In genomic region chr4:2412534-2412884, GRCh38 we compare ENCODE assay signal across 8 cellular contexts. TPM values are rescaled to one million over a fixed set of nuclear protein-coding genes. Genes with fewer than 3 reads are reported as not detected.
DNase-seq lines count a peak whose midpoint lies in the region; ATAC-seq and TF ChIP-seq lines count a peak whose summit lies in the region.

No MANE protein-coding gene starts in this region.

- H3K4me3 ChIP-seq in Loucy (ENCODE audit: low read length, poor library complexity, severe bottlenecking) = peak overlapping the region; percentile 72
- H3K4me3 ChIP-seq in mesenchymal stem cell (ENCODE audit: insufficient read depth in 1 of 2, low read depth in 1 of 2, low read length in 2 of 2) = peak overlapping the region; percentile 45 to 73
- peak overlapping the region; percentile 21 to 36 (median 28) for H3K4me3 ChIP-seq in stomach

- H3K79me2 ChIP-seq in Loucy (ENCODE audit: insufficient read depth, low read length) = no peaks in the 10 kb centered on the region

- H3K9ac ChIP-seq in Loucy (ENCODE audit: low read depth, low read length, poor library complexity, severe bottlenecking) (peak overlapping the region; percentile 68), mesenchymal stem cell (ENCODE audit: low read length) (peak overlapping the region; percentile 85)

- no peaks in the 10 kb centered on the region for H4K20me1 ChIP-seq in Loucy (ENCODE audit: insufficient read depth, low read length, poor library complexity, severe bottlenecking)

- peak overlapping the region; percentile 55 to 56 for H3K4ac ChIP-seq in mesenchymal stem cell (ENCODE audit: low read depth in 1 of 2, low read length in 2 of 2)

- peak overlapping the region; percentile 58 for H3K4me3 Mint-ChIP-seq in activated naive CD8-positive, alpha-beta T cell treated with anti-CD3 and anti-CD28 coated beads, Interleukin-2, amount 10 ng/mL, durations not matched to agents 7 days and 5 days

- H3K79me1 ChIP-seq in mesenchymal stem cell (replicated peaks; ENCODE audit: low read length, poor library complexity, severe bottlenecking) = peaks cover 9% of the 10 kb centered on the region

- DNase-seq in DMS53 (lab: John Stamatoyannopoulos, UW) (peak; percentile 85), mesenchymal stem cell (no peak), stomach (peak; percentile 40), COR-L47 (lab: John Stamatoyannopoulos, UW) (no peak), NCI-H128 (lab: John Stamatoyannopoulos, UW; ENCODE audit: unreplicated experiment) (no peak)
- no peak for DNase-seq in activated naive CD8-positive, alpha-beta T cell treated with anti-CD3 and anti-CD28 coated beads, Interleukin-2, amount 10 ng/mL, durations not matched to agents 7 days and 5 days

- peak overlapping the region; percentile 97 for H4K8ac ChIP-seq in mesenchymal stem cell (ENCODE audit: low read length)

- H3K36me3 Mint-ChIP-seq in activated naive CD8-positive, alpha-beta T cell treated with anti-CD3 and anti-CD28 coated beads, Interleukin-2, amount 10 ng/mL, durations not matched to agents 7 days and 5 days = no peaks in the 10 kb centered on the region

- no peak overlapping the region for H2BK15ac ChIP-seq in mesenchymal stem cell (ENCODE audit: low read depth, poor library complexity, severe bottlenecking)

- H3K23ac ChIP-seq in mesenchymal stem cell (ENCODE audit: low read length in 2 of 2) = peak overlapping the region in 1 of 2 experiments; percentile 73

- intact Hi-C loops in stomach (cut with DNase I; ENCODE audit: low total_unique reads) = loop anchor here (10.0 kb wide), 1 partner anchor 168 kb away; the partner anchor contains the start of genes HAUS3 and POLN

- H3K9me3 Mint-ChIP-seq in activated naive CD8-positive, alpha-beta T cell treated with anti-CD3 and anti-CD28 coated beads, Interleukin-2, amount 10 ng/mL, durations not matched to agents 7 days and 5 days = no peaks in the 10 kb centered on the region

- H3K4me1 Mint-ChIP-seq in activated naive CD8-positive, alpha-beta T cell treated with anti-CD3 and anti-CD28 coated beads, Interleukin-2, amount 10 ng/mL, durations not matched to agents 7 days and 5 days = peaks cover 34% of the 10 kb centered on the region

- H3K14ac ChIP-seq in mesenchymal stem cell (ENCODE audit: low read length in 2 of 2) = peak overlapping the region in 1 of 2 experiments; percentile 57

- POLR2A ChIA-PET in activated naive CD8-positive, alpha-beta T cell treated with anti-CD3 and anti-CD28 coated beads, Interleukin-2, amount 10 ng/mL, durations not matched to agents 7 days and 5 days (lab: Charles Lee) = interaction anchor here (1.0 to 3.0 kb wide), 10 partner anchors 9 to 550 kb away, joined by 4 to 23 read pairs (median 8); partner anchors contain the start of genes HAUS3, MXD4, POLN and RNF4

- no peak for TF ChIP-seq CTCF in Loucy (conservative IDR thresholded peaks at IDR 0.05; ENCODE audit: low read length)
- TF ChIP-seq CTCF in stomach (IDR thresholded peaks at IDR 0.05) = no peak

- H3K9me3 ChIP-seq in Loucy (ENCODE audit: insufficient read depth, low read depth, low read length) (no peaks in the 10 kb centered on the region), mesenchymal stem cell (ENCODE audit: control insufficient read depth, low read length) (no peaks in the 10 kb centered on the region), stomach (no peaks in the 10 kb centered on the region)

- no peak overlapping the region for H2BK5ac ChIP-seq in mesenchymal stem cell (ENCODE audit: low read depth, low read length, poor library complexity, severe bottlenecking)

- H3K4me1 ChIP-seq in Loucy (ENCODE audit: insufficient read depth, low read length, poor library complexity, severe bottlenecking) (peaks cover 38% of the 10 kb centered on the region), mesenchymal stem cell (ENCODE audit: control insufficient read depth, insufficient read depth, low read depth, low read length) (peaks cover 67% of the 10 kb centered on the region), stomach (peaks cover 28 to 48% (median 40%) of the 10 kb centered on the region in 4 donors)

- peak overlapping the region; percentile 72 to 85 for H2BK12ac ChIP-seq in mesenchymal stem cell (ENCODE audit: low read length in 2 of 2)

- H3K9me2 ChIP-seq in Loucy (replicated peaks; ENCODE audit: low read depth, low read length) = no peaks in the 10 kb centered on the region

- TF ChIP-seq EP300 in stomach (IDR thresholded peaks at IDR 0.05) = no peak

- WGBS in mesenchymal stem cell = 26% methylated on average over 5 of the region's 5 CpGs
- WGBS in stomach, 5 donors = 30 to 52% (median 38%) methylated on average over 5 of the region's 5 CpGs

- H2AK5ac ChIP-seq in mesenchymal stem cell (ENCODE audit: low read length, severe bottlenecking) = peak overlapping the region; percentile 34

- H3K27me3 ChIP-seq in Loucy (ENCODE audit: insufficient read depth, low read length, poor library complexity, severe bottlenecking) = no peaks in the 10 kb centered on the region
- H3K27me3 ChIP-seq in mesenchymal stem cell (ENCODE audit: control insufficient read depth in 1 of 2, insufficient read depth in 1 of 2, low read length in 2 of 2) = peaks cover 0 to 16% of the 10 kb centered on the region in 2 experiments
- H3K27me3 ChIP-seq in stomach = peaks cover 0 to 19% (median 7%) of the 10 kb centered on the region in 3 donors

- peak overlapping the region; percentile 90 for H3K27ac Mint-ChIP-seq in activated naive CD8-positive, alpha-beta T cell treated with anti-CD3 and anti-CD28 coated beads, Interleukin-2, amount 10 ng/mL, durations not matched to agents 7 days and 5 days

- H3K36me3 ChIP-seq in Loucy (ENCODE audit: insufficient read depth, low read length) (no peaks in the 10 kb centered on the region), mesenchymal stem cell (ENCODE audit: control insufficient read depth in 1 of 2, insufficient read depth in 2 of 2, low read depth in 1 of 2, low read length in 2 of 2) (peaks cover 0 to 8% of the 10 kb centered on the region in 2 experiments), stomach (no peaks in the 10 kb centered on the region)

- ATAC-seq in GM21526 (IDR thresholded peaks at IDR 0.05; ENCODE audit: low FRiP score, unreplicated experiment) = peak; percentile 29
- peak; percentile 62 for ATAC-seq in activated naive CD8-positive, alpha-beta T cell treated with anti-CD3 and anti-CD28 coated beads, Interleukin-2, amount 10 ng/mL, durations not matched to agents 7 days and 5 days (ENCODE audit: low read depth)

- TF ChIP-seq POLR2A in stomach (IDR thresholded peaks at IDR 0.05) = no peak

- H3F3A ChIP-seq in Loucy (ENCODE audit: low read depth) = 0 out of 2 replicates have a peak, but pooled peaks cover 10% of the 10 kb centered on the region

- H2AFZ ChIP-seq in Loucy (ENCODE audit: low read length) = peak overlapping the region; percentile 36
- H2AFZ ChIP-seq in mesenchymal stem cell (ENCODE audit: low read depth, low read length) = peak overlapping the region; percentile 15

- no peak overlapping the region for H2BK120ac ChIP-seq in mesenchymal stem cell (ENCODE audit: low read depth, low read length)

- peak overlapping the region; percentile 96 for H3K27ac ChIP-seq in mesenchymal stem cell (ENCODE audit: low read length, poor library complexity, severe bottlenecking)
- peak overlapping the region; percentile 63 to 84 (median 79) for H3K27ac ChIP-seq in stomach

- H4K91ac ChIP-seq in mesenchymal stem cell (ENCODE audit: low read length) = peak overlapping the region; percentile 49

- peak overlapping the region; percentile 88 to 90 for H3K18ac ChIP-seq in mesenchymal stem cell (ENCODE audit: low read depth in 1 of 2, low read length in 2 of 2)

- H3K4me2 ChIP-seq in Loucy (ENCODE audit: low read depth, low read length, poor library complexity, severe bottlenecking) (peak overlapping the region; percentile 89), mesenchymal stem cell (ENCODE audit: low read length, poor library complexity, severe bottlenecking) (peak overlapping the region; percentile 66)

- H3K27me3 Mint-ChIP-seq in activated naive CD8-positive, alpha-beta T cell treated with anti-CD3 and anti-CD28 coated beads, Interleukin-2, amount 10 ng/mL, durations not matched to agents 7 days and 5 days = peaks cover 37% of the 10 kb centered on the region

RNA-seq across cellular contexts. Expression of gene ZFYVE28, which starts 5.9 kb away (rescaled TPM):
- 10 to 100 TPM; 16.1 to 17.7 TPM for total RNA-seq in activated naive CD8-positive, alpha-beta T cell treated with anti-CD3 and anti-CD28 coated beads, Interleukin-2, amount 10 ng/mL, durations not matched to agents 7 days and 5 days
- 1.0 TPM for polyA plus RNA-seq in mesenchymal stem cell (2013, experiment 1 of 2)
- 1.2 TPM for polyA plus RNA-seq in mesenchymal stem cell (2013, experiment 2 of 2)
- total RNA-seq in stomach = 10 to 100 TPM in 3 of 5 donors, 1 to 10 TPM in 2; 5.1 to 88.8 (median 16.9) TPM
- polyA plus RNA-seq in stomach = 1 to 10 TPM; 4.9 to 6.5 (median 5.3) TPM

RNA-seq across cellular contexts. Expression of gene CFAP99, which starts 6.2 kb away (rescaled TPM):
- under 1 TPM in 1 of 2 experiments, not detected in 1; 0.11 TPM for total RNA-seq in activated naive CD8-positive, alpha-beta T cell treated with anti-CD3 and anti-CD28 coated beads, Interleukin-2, amount 10 ng/mL, durations not matched to agents 7 days and 5 days
- 0.03 TPM for polyA plus RNA-seq in mesenchymal stem cell (2013, experiment 1 of 2)
- not detected for polyA plus RNA-seq in mesenchymal stem cell (2013, experiment 2 of 2)
- 1 to 10 TPM in 1 of 5 donors, under 1 TPM in 2, not detected in 2; 0.45 to 1.4 (median 0.92) TPM for total RNA-seq in stomach
- under 1 TPM in 2 of 3 donors, not detected in 1; 0.05 to 0.62 TPM for polyA plus RNA-seq in stomach

RNA-seq across cellular contexts. Expression of gene RNF4, which starts 56.4 kb away (rescaled TPM):
- total RNA-seq in activated naive CD8-positive, alpha-beta T cell treated with anti-CD3 and anti-CD28 coated beads, Interleukin-2, amount 10 ng/mL, durations not matched to agents 7 days and 5 days = 100 to 1,000 TPM; 103 to 109 TPM
- polyA plus RNA-seq in mesenchymal stem cell (2013, experiment 1 of 2) = 50.8 TPM
- 49.7 TPM for polyA plus RNA-seq in mesenchymal stem cell (2013, experiment 2 of 2)
- total RNA-seq in stomach = 10 to 100 TPM in 4 of 5 donors, 1 to 10 TPM in 1; 5.3 to 75.2 (median 42.9) TPM
- polyA plus RNA-seq in stomach = 10 to 100 TPM; 15.3 to 29.3 (median 28.8) TPM

Comparison
In these comparisons a context has a peak if more than half of its experiments do, and no peak if none do; other contexts are left out.
1. DNase-seq: peak in DMS53 (single experiment) and stomach (single experiment); none in activated naive CD8-positive, alpha-beta T cell treated with anti-CD3 and anti-CD28 coated beads, Interleukin-2, amount 10 ng/mL, durations not matched to agents 7 days and 5 days (single experiment), mesenchymal stem cell (single experiment), COR-L47 (single experiment) and NCI-H128 (single experiment).
2. Peak in every context shown above with its lines, with median percentiles within 50 percentile points of each other: H3K4me3 ChIP-seq.